ENCODE assay signal across 22 cellular contexts in the genomic region with DNA sequence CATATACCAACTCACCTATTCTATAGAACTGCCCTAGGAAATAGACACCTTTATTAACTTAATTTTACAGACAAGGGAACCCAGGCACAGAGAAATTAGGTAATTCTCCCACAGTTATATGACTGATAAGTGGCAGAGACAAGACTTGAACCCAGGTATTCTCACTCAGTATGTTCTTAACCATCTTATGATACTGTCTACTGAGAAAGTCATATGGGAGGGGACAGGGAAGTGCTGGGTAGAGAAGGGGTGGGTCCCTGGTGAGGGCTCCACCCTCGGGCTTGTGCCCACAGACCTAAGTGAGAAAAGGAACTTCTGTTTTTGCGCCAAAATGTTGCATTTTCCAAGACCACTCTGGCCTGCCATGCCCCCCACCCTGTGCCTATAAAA.
"Had no signal": no experiment of that assay in that cellular context is flagged by ENCODE, and none has a peak within 500 bp of the region (broad histone marks: within the 10 kb centered on the region; RNA-seq: fewer than 3 reads in every experiment).

No MANE protein-coding gene starts in this region.

- H3K9me3 Mint-ChIP-seq: activated CD4-positive, alpha-beta T cell treated with anti-CD3 and anti-CD28 coated beads, Interleukin-2, amount 10 ng/mL, durations not matched to agents 7 days and 5 days; activated naive CD8-positive, alpha-beta T cell treated with anti-CD3 and anti-CD28 coated beads, Interleukin-2, amount 10 ng/mL, durations not matched to agents 7 days and 5 days; activated T-helper 17 cell treated with anti-CD3 and anti-CD28 coated beads, Interleukin-2, amount 50 U/mL, for 72 hours; T-helper 1 cell treated with Interleukin-12 subunit alpha and Interleukin-12 subunit beta and Interleukin-4 antibody, amounts not matched to agents 30 μg/mL and 1 μg/mL, for 36 hours had no signal

- H3K27me3 ChIP-seq: esophagus muscularis mucosa, left lung, uterus had no signal

- H3K36me3 ChIP-seq: esophagus muscularis mucosa, left lung, uterus had no signal

- H3K4me3 Mint-ChIP-seq: activated CD4-positive, alpha-beta T cell treated with anti-CD3 and anti-CD28 coated beads, Interleukin-2, amount 10 ng/mL, durations not matched to agents 7 days and 5 days; activated naive CD8-positive, alpha-beta T cell treated with anti-CD3 and anti-CD28 coated beads, Interleukin-2, amount 10 ng/mL, durations not matched to agents 7 days and 5 days; activated T-helper 17 cell treated with anti-CD3 and anti-CD28 coated beads, Interleukin-2, amount 50 U/mL, for 72 hours; naive B cell; T-helper 1 cell treated with Interleukin-12 subunit alpha and Interleukin-12 subunit beta and Interleukin-4 antibody, amounts not matched to agents 30 μg/mL and 1 μg/mL, for 36 hours had no signal

- H3K4me1 Mint-ChIP-seq: activated T-helper 17 cell treated with anti-CD3 and anti-CD28 coated beads, Interleukin-2, amount 50 U/mL, for 72 hours had no signal

- H3K9me3 ChIP-seq: esophagus muscularis mucosa, left lung, uterus had no signal

- DNase-seq: activated CD4-positive, alpha-beta T cell treated with anti-CD3 and anti-CD28 coated beads, Interleukin-2, amount 10 ng/mL, durations not matched to agents 7 days and 5 days; activated CD4-positive, CD25-positive, alpha-beta regulatory T cell; activated CD8-positive, alpha-beta memory T cell treated with anti-CD3 and anti-CD28 coated beads for 24 hours; activated CD8-positive, alpha-beta memory T cell treated with anti-CD3 and anti-CD28 coated beads, Interleukin-2, amount 50 U/mL, for 4 hours; activated naive CD4-positive, alpha-beta T cell; activated naive CD8-positive, alpha-beta T cell treated with anti-CD3 and anti-CD28 coated beads, Interleukin-2, amount 10 ng/mL, durations not matched to agents 7 days and 5 days; cerebellar nuclear complex; glutamatergic neuron; kidney glomerular epithelial cell; left lung; naive B cell; stimulated activated naive CD4-positive, alpha-beta T cell; T1000; trophoblast cell; uterus had no signal

- H3K27ac Mint-ChIP-seq: activated CD4-positive, alpha-beta T cell treated with anti-CD3 and anti-CD28 coated beads, Interleukin-2, amount 10 ng/mL, durations not matched to agents 7 days and 5 days; activated naive CD8-positive, alpha-beta T cell treated with anti-CD3 and anti-CD28 coated beads, Interleukin-2, amount 10 ng/mL, durations not matched to agents 7 days and 5 days; activated T-helper 17 cell treated with anti-CD3 and anti-CD28 coated beads, Interleukin-2, amount 50 U/mL, for 72 hours; naive B cell; T-helper 1 cell treated with Interleukin-12 subunit alpha and Interleukin-12 subunit beta and Interleukin-4 antibody, amounts not matched to agents 30 μg/mL and 1 μg/mL, for 36 hours had no signal

- H3K27ac ChIP-seq: esophagus muscularis mucosa, left lung, parathyroid adenoma, uterus had no signal

- H3K36me3 Mint-ChIP-seq: activated naive CD8-positive, alpha-beta T cell treated with anti-CD3 and anti-CD28 coated beads, Interleukin-2, amount 10 ng/mL, durations not matched to agents 7 days and 5 days had no signal

- ATAC-seq: left lung, right cardiac atrium had no signal

- H3K4me3 ChIP-seq: coronary artery, esophagus muscularis mucosa, left lung, lung, uterus had no signal
